1 cellular context compared by ENCODE assay signal in the genomic region with DNA sequence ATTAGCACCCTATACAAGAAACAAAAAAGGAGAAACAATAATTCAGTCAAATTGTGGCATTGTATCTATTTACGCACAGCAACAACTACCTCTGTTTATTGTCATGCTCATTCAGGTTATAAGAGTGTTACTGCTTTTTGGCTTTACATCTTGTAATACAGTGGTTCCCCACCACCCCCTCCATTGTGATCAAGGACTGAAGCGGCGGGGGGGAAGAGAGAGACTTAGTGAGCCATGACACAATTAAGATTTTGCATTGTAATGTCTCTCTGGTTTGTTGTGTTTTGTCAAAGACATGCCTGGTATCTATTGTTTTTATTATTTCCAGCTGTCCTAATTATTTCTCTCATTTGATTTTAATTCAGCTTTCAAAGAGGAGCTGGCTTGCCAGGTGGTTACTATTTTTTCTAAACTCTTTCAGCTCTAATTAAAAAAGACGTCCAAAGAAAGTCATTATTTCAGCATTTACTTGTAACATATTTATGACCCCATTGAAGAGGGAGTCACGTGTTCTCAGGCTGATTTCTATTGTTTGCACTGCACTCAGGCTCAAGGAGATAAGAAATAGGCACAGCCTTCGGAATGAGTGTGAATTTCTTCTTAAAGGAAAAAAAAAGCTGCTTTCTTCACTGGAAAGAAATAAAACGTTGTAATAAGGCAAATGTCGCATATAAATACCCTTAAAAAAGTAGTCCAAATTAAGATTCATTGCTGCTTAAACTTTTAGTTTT.
A peak's percentile ranks its signal among the peaks of the same experiment; 100 is the strongest.
TF ChIP-seq lines count a peak whose summit lies in the region.

No MANE protein-coding gene starts in this region.

TF ChIP-seq in K562, 482 proteins besides CTCF, POLR2A, EP300 and RAD21 (continued from another document):
- TF ChIP-seq LEF1 (IDR thresholded peaks at IDR 0.05) (peak; percentile 48; the same call in 1 of the 2 replicates), RCOR1 (IDR thresholded peaks at IDR 0.05; ENCODE audit: borderline replicate concordance in 1 of 2, low read depth in 2 of 2, low read length in 2 of 2) (peak in 1 of 2 experiments; percentile 57; a peak in 2 of 4 replicates), FOXA3 (CRISPR knock-in tag; conservative IDR thresholded peaks at IDR 0.05 in 1 of 2, IDR thresholded peaks at IDR 0.05 in 1 of 2) (peak in 1 of 2 experiments; percentile 79; a peak in 2 of 4 replicates), TFE3 (CRISPR knock-in tag; IDR thresholded peaks at IDR 0.05) (peak; percentile 93)
TF ChIP-seq in K562: peak in this region for 33.
